Comparison of ENCODE assay signal across 23 cellular contexts in the genomic region with DNA sequence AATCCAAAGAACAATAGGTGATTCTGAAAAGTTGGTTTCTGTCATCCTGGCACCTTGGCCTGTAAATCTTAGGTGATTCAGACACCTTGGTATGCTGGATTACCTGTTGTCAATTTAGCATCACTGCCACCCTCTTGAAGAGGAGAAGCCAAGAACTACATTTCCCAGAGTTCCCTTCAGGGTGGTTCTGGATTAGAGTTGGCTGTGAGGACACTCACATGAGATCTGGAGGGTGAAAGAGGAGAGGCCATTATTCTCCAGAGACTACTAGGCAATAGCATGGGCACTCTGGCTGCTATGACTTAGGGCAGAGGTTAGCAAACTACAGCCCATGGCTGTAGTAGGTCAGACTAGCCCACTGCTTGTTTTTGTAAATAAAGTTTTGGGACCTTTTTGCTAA. TPM values are rescaled to one million over a fixed set of nuclear protein-coding genes. Genes with fewer than 3 reads are reported as not detected.
DNase-seq lines count a peak whose midpoint lies in the region; ATAC-seq, FAIRE-seq and TF ChIP-seq lines count a peak whose summit lies in the region.
"Had no signal": no experiment of that assay in that cellular context is flagged by ENCODE, and none has a peak within 500 bp of the region (broad histone marks: within the 10 kb centered on the region; RNA-seq: fewer than 3 reads in every experiment).

No MANE protein-coding gene starts in this region.

- POLR2A ChIA-PET in A549 (lab: Yijun Ruan, JAX) = no interaction called here

- H3K36me3 ChIP-seq in brain microvascular endothelial cell (replicated peaks) = no peaks in the 10 kb centered on the region
- no peaks in the 10 kb centered on the region for H3K36me3 ChIP-seq in osteoblast (ENCODE audit: insufficient read depth, low read length)

- in situ Hi-C loops in brain microvascular endothelial cell (cut with HindIII; ENCODE audit: low pct_ligation_motif_present, low sequenced_read_pairs) = no loop called here

- peak in 1 of 2 experiments; percentile 60; a peak in 4 of 6 replicates for ATAC-seq in A549
- ATAC-seq in GM21390 (IDR thresholded peaks at IDR 0.05; ENCODE audit: unreplicated experiment) = no peak
- ATAC-seq in HG03460 (IDR thresholded peaks at IDR 0.05; ENCODE audit: unreplicated experiment) = no peak
- no peak for ATAC-seq in left colon
- ATAC-seq: activated CD4-positive, alpha-beta T cell treated with anti-CD3 and anti-CD28 coated beads for 36 hours had no signal

- FAIRE-seq in A549 (lab: Jason Lieb, UNC) = no peak
- FAIRE-seq: GM12878, GM19239, TTC549 had no signal

- H3K4me2 ChIP-seq in A549 (no peak overlapping the region), osteoblast (ENCODE audit: insufficient read depth, low read length) (peak overlapping the region; percentile 54)

- H3K27me3 ChIP-seq in brain microvascular endothelial cell (replicated peaks) (no peaks in the 10 kb centered on the region), osteoblast (ENCODE audit: insufficient read depth, low read length) (no peaks in the 10 kb centered on the region)

- H3K4me1 ChIP-seq in A549 (peaks cover 18% of the 10 kb centered on the region; the same call in 2 of the 3 replicates), osteoblast (ENCODE audit: insufficient read depth, low read length) (peaks cover 19% of the 10 kb centered on the region)

- H3K79me2 ChIP-seq in osteoblast (ENCODE audit: insufficient read depth, low read length) = no peaks in the 10 kb centered on the region

- peaks cover 26% of the 10 kb centered on the region for H3K4me1 Mint-ChIP-seq in HFFc6 (ENCODE audit: low read depth)
- H3K4me1 Mint-ChIP-seq in glutamatergic neuron (ENCODE audit: low read depth, unreplicated experiment) = no peaks in the 10 kb centered on the region
- H3K4me1 Mint-ChIP-seq: activated CD4-positive, alpha-beta T cell treated with anti-CD3 and anti-CD28 coated beads for 36 hours; CD14-positive monocyte had no signal

- H3K36me3 Mint-ChIP-seq in HFFc6 (ENCODE audit: low read depth) = peaks cover 12% of the 10 kb centered on the region
- H3K36me3 Mint-ChIP-seq in glutamatergic neuron (ENCODE audit: unreplicated experiment) = peaks cover 12% of the 10 kb centered on the region
- H3K36me3 Mint-ChIP-seq: CD14-positive monocyte had no signal

- DNase-seq in A549 (ENCODE audit: low read depth in 1 of 2, low spot score in 1 of 2) (no peak), HFFc6 (no peak), brain microvascular endothelial cell (no peak), osteoblast (ENCODE audit: insufficient read length, low spot score, missing footprints) (no peak), glutamatergic neuron (no peak), left colon (no peak)
- DNase-seq: activated CD4-positive, alpha-beta T cell treated with anti-CD3 and anti-CD28 coated beads for 36 hours; activated naive CD8-positive, alpha-beta T cell treated with anti-CD3 and anti-CD28 coated beads for 36 hours; cortex of kidney; H7; left ventricle myocardium superior; NCI-H1105; NCI-H2081; NCI-H446; stimulated activated CD8-positive, alpha-beta memory T cell treated with anti-CD3 and anti-CD28 coated beads, Interleukin-4, amount 100 ng/mL, for 48 hours; SW 1271 had no signal

- TF ChIP-seq EP300 in A549 (IDR thresholded peaks at IDR 0.05) = no peak

- CTCF ChIA-PET in A549 (lab: Yijun Ruan, JAX) = interaction anchor here (0.7 to 26.0 kb wide), 5 partner anchors 12 to 231 kb away, joined by 3 to 413 read pairs (median 11); no protein-coding TSS in a partner anchor

- TF ChIP-seq POLR2A in A549 (IDR thresholded peaks at IDR 0.05; ENCODE audit: low read length) = no peak

- TF ChIP-seq RAD21 in A549 (conservative IDR thresholded peaks at IDR 0.05 in 1 of 2, IDR thresholded peaks at IDR 0.05 in 1 of 2) = no peak

- peak overlapping the region; percentile 89; the same call in 1 of the 2 replicates for H3K27ac Mint-ChIP-seq in HFFc6
- no peak overlapping the region for H3K27ac Mint-ChIP-seq in glutamatergic neuron (ENCODE audit: unreplicated experiment)
- H3K27ac Mint-ChIP-seq: activated CD4-positive, alpha-beta T cell treated with anti-CD3 and anti-CD28 coated beads for 36 hours; activated naive CD8-positive, alpha-beta T cell treated with anti-CD3 and anti-CD28 coated beads for 36 hours; activated T-helper 1 cell treated with anti-CD3 and anti-CD28 coated beads, Interleukin-12 subunit alpha, Interleukin-12 subunit beta, Interleukin-2, Interleukin-4 antibody, amounts not matched to agents 30 ng/mL and 10 ng/mL and 1 ng/mL, durations not matched to agents 14 hours and 24 hours and 36 hours; CD14-positive monocyte had no signal

- H3K27ac ChIP-seq in A549 (peak overlapping the region; percentile 15 to 55; a peak in 3 of 6 replicates), brain microvascular endothelial cell (peak overlapping the region; percentile 91), osteoblast (ENCODE audit: low read depth, low read length) (peak overlapping the region; percentile 97)

- H3K9me3 ChIP-seq in A549 = peaks cover 32% of the 10 kb centered on the region; the same call in 2 of the 3 replicates
- peaks cover 4% of the 10 kb centered on the region for H3K9me3 ChIP-seq in osteoblast (ENCODE audit: low read depth, low read length)

- peak overlapping the region; percentile 5 for H2AFZ ChIP-seq in osteoblast (ENCODE audit: low read length)

- H3K4me3 Mint-ChIP-seq in HFFc6 (no peak overlapping the region), glutamatergic neuron (ENCODE audit: unreplicated experiment) (no peak overlapping the region)
- H3K4me3 Mint-ChIP-seq: activated CD4-positive, alpha-beta T cell treated with anti-CD3 and anti-CD28 coated beads for 36 hours; activated naive CD8-positive, alpha-beta T cell treated with anti-CD3 and anti-CD28 coated beads for 36 hours; activated T-helper 1 cell treated with anti-CD3 and anti-CD28 coated beads, Interleukin-12 subunit alpha, Interleukin-12 subunit beta, Interleukin-2, Interleukin-4 antibody, amounts not matched to agents 30 ng/mL and 10 ng/mL and 1 ng/mL, durations not matched to agents 14 hours and 24 hours and 36 hours; CD14-positive monocyte had no signal

- TF ChIP-seq CTCF in A549 (IDR thresholded peaks at IDR 0.05) = no peak
- TF ChIP-seq CTCF in HFFc6 (IDR thresholded peaks at IDR 0.05) = no peak
- no peak for TF ChIP-seq CTCF in brain microvascular endothelial cell (IDR thresholded peaks at IDR 0.05; ENCODE audit: low read depth, low read length, missing control alignments)
- TF ChIP-seq CTCF in osteoblast (IDR thresholded peaks at IDR 0.05; ENCODE audit: extremely low read depth, low read depth, low read length) = no peak
- TF ChIP-seq CTCF in glutamatergic neuron (IDR thresholded peaks at IDR 0.05; ENCODE audit: partially characterized antibody, unreplicated experiment) = no peak

- H3K4me3 ChIP-seq in A549 (no peak overlapping the region), brain microvascular endothelial cell (ENCODE audit: low read depth, low read length) (no peak overlapping the region), osteoblast (ENCODE audit: insufficient read depth, low read length) (no peak overlapping the region)
- H3K4me3 ChIP-seq: GM12878 had no signal

- no peaks in the 10 kb centered on the region for H4K20me1 ChIP-seq in osteoblast (ENCODE audit: insufficient read depth, low read length)

- H3K9me3 Mint-ChIP-seq in HFFc6 (peaks cover 5% of the 10 kb centered on the region), glutamatergic neuron (ENCODE audit: unreplicated experiment) (peaks cover 2% of the 10 kb centered on the region)

- intact Hi-C loops in left colon (cut with DNase I, micrococcal nuclease) = no loop called here

- no peaks in the 10 kb centered on the region; the same call in 1 of the 2 replicates for H3K27me3 Mint-ChIP-seq in HFFc6 (ENCODE audit: insufficient read depth)
- peaks cover 3% of the 10 kb centered on the region for H3K27me3 Mint-ChIP-seq in glutamatergic neuron (ENCODE audit: unreplicated experiment)

TF ChIP-seq in A549, 52 proteins besides CTCF, POLR2A, EP300 and RAD21 (continues in another document):
- TF ChIP-seq RNF2 (IDR thresholded peaks at IDR 0.05; ENCODE audit: borderline replicate concordance, low read depth) (no peak), BHLHE40 (IDR thresholded peaks at IDR 0.05; ENCODE audit: low read depth, low read length) (no peak), FOXS1 (CRISPR knock-in tag; IDR thresholded peaks at IDR 0.05) (no peak), HDAC2 (IDR thresholded peaks at IDR 0.05) (no peak), PHF8 (IDR thresholded peaks at IDR 0.05; ENCODE audit: borderline replicate concordance, low read depth) (no peak), CHD2 (IDR thresholded peaks at IDR 0.05; ENCODE audit: low read length, partially characterized antibody) (no peak), SREBF2 (IDR thresholded peaks at IDR 0.05) (no peak)
- TF ChIP-seq, protein P1, sequence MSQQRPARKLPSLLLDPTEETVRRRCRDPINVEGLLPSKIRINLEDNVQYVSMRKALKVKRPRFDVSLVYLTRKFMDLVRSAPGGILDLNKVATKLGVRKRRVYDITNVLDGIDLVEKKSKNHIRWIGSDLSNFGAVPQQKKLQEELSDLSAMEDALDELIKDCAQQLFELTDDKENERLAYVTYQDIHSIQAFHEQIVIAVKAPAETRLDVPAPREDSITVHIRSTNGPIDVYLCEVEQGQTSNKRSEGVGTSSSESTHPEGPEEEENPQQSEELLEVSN (IDR thresholded peaks at IDR 0.05; ENCODE audit: borderline replicate concordance, low read depth) = no peak
- TF ChIP-seq, protein P2, sequence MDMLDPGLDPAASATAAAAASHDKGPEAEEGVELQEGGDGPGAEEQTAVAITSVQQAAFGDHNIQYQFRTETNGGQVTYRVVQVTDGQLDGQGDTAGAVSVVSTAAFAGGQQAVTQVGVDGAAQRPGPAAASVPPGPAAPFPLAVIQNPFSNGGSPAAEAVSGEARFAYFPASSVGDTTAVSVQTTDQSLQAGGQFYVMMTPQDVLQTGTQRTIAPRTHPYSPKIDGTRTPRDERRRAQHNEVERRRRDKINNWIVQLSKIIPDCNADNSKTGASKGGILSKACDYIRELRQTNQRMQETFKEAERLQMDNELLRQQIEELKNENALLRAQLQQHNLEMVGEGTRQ (IDR thresholded peaks at IDR 0.05) = no peak

RNA-seq across cellular contexts. Expression of a gene that starts 41.7 kb away (rescaled TPM):
- polyA plus RNA-seq in A549 (2011; rRNA removed) = 2.0 and 2.4 TPM in 2 replicates
- 1.3 and 1.7 TPM in 2 replicates for polyA plus RNA-seq in A549 (2012; cell fraction: cytosol; rRNA removed)
- polyA plus RNA-seq in A549 (2012; cell fraction: nucleus; rRNA removed) = 1.5 and 1.8 TPM in 2 replicates
- 1.8 to 2.4 TPM (median 2.3 TPM) in 3 replicates for polyA plus RNA-seq in A549 (2017; fragmentation: RNase III; extraction: RNeasy Plus Mini Kit Qiagen cat#74134 plus additional on column Dnase treatment)
- 1.9 and 2.6 TPM in 2 replicates for polyA minus RNA-seq in A549 (2011; rRNA and poly(A)+ RNA removed)
- total RNA-seq in HFFc6 (2021; fragmentation: NEBNext Ultra II Directional; extraction: Animal tissue kit (Norgen Biotek cat#: 25700)) = 10 to 100 TPM in 3 of 6 experiments, 1 to 10 TPM in 3; 9.3 to 11.0 (median 9.9) TPM
- total RNA-seq in osteoblast = 10.5 and 14.1 TPM in 2 replicates
- 16.3 TPM for total RNA-seq in glutamatergic neuron (ENCODE audit: unreplicated experiment)
- 1 to 10 TPM in 1 of 2 donors, under 1 TPM in 1; 0.67 to 1.6 TPM for total RNA-seq in left colon
- total RNA-seq: activated naive CD8-positive, alpha-beta T cell treated with anti-CD3 and anti-CD28 coated beads for 36 hours; activated T-helper 1 cell treated with anti-CD3 and anti-CD28 coated beads, Interleukin-12 subunit alpha, Interleukin-12 subunit beta, Interleukin-2, Interleukin-4 antibody, amounts not matched to agents 30 ng/mL and 10 ng/mL and 1 ng/mL, durations not matched to agents 14 hours and 24 hours and 36 hours had no signal
- polyA plus RNA-seq: CD14-positive monocyte had no signal

Comparison
In these comparisons a context has a peak if more than half of its experiments do, and no peak if none do; other contexts are left out.
1. H3K27ac ChIP-seq: peak in every context shown above with its lines; median percentile 97 in osteoblast; 91 in brain microvascular endothelial cell; 35 in A549.